In the genomic region with DNA sequence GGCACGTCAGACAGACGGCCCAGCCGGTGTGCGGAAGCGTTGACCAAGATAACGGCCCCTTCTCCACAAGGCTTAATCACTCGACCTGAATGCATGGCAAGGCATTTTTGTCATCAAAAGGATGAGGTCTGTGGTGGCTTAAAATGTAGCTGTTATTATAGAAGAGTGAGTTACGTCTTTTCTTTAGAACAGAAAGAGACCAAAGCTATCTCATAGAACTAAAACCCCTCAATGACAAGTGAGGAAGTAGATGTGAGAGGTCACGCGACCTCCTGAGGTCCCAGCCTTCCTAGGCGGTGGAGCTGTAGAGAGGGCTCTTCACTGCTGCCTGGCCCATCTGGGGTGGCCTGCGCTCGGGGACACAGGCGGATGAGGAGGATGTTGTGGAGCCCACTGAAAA, we compare ENCODE assay signal across 21 cellular contexts.
"Had no signal": no experiment of that assay in that cellular context is flagged by ENCODE, and none has a peak within 500 bp of the region (broad histone marks: within the 10 kb centered on the region; RNA-seq: fewer than 3 reads in every experiment).

No MANE protein-coding gene starts in this region.

- H3K36me3 ChIP-seq: ovary, spleen, suprapubic skin, thyroid gland, upper lobe of left lung, vagina had no signal

- H3K27ac Mint-ChIP-seq: naive B cell, nephron progenitor cell, progenitor cell of endocrine pancreas had no signal

- DNase-seq: cortex of kidney; dorsolateral prefrontal cortex; effector CD8-positive, alpha-beta T cell; foreskin melanocyte; heart left ventricle; hypothalamus; kidney glomerular epithelial cell; mesendoderm; naive B cell; nephron progenitor cell; ovary; spleen; stimulated activated CD4-positive, alpha-beta T cell treated with anti-CD3 and anti-CD28 coated beads, Interleukin-15, amount 100 ng/mL, for 24 hours; stimulated activated CD4-positive, alpha-beta T cell treated with anti-CD3 and anti-CD28 coated beads, Interleukin-1b, Interleukin-23, amount 100 ng/mL, for 48 hours; stimulated activated CD4-positive, alpha-beta T cell treated with anti-CD3 and anti-CD28 coated beads, Interleukin-4, amount 100 ng/mL, for 24 hours; stimulated activated naive CD4-positive, alpha-beta T cell; thyroid gland; upper lobe of left lung had no signal

- H3K27me3 Mint-ChIP-seq: naive B cell had no signal

- H3K36me3 Mint-ChIP-seq: naive B cell had no signal

- H3K4me3 Mint-ChIP-seq: nephron progenitor cell had no signal

- H3K27me3 ChIP-seq: dorsolateral prefrontal cortex, heart left ventricle, ovary, spleen, suprapubic skin, thyroid gland, upper lobe of left lung, vagina had no signal

- H3K4me3 ChIP-seq: dorsolateral prefrontal cortex, heart left ventricle, ovary, spleen, suprapubic skin, thyroid gland, upper lobe of left lung, vagina had no signal

- H3K27ac ChIP-seq: heart left ventricle, ovary, spleen, suprapubic skin, thyroid gland, upper lobe of left lung, vagina had no signal

- H3K4me1 ChIP-seq: spleen, suprapubic skin, upper lobe of left lung had no signal

- H3K9me3 Mint-ChIP-seq: nephron progenitor cell had no signal

- H3K9me3 ChIP-seq: heart left ventricle, ovary, spleen, suprapubic skin, thyroid gland, upper lobe of left lung, vagina had no signal

- H3K4me1 Mint-ChIP-seq: naive B cell had no signal
